In the genomic region with DNA sequence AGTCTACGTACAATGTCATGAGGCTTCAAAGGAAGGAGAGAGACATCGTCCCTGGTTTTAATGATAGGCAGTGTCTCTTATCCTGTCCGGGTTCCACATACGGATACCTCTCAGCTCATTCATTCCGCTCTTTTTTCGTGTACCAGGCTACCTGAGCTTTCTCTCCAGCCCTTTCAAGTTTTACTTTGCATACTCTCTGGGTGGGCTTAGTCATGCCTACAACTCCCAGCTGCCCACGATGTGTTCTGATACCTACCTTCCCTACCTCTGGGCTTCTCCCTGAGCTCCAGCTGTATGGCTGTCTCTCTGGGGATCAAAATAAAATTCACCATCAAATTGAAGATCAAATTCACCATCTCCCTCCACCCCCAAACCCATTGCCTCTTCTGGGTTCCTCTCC, we compare ENCODE assay signal across 15 cellular contexts.
A peak's percentile ranks its signal among the peaks of the same experiment; 100 is the strongest.
DNase-seq lines count a peak whose midpoint lies in the region; ATAC-seq, FAIRE-seq and TF ChIP-seq lines count a peak whose summit lies in the region.
"Had no signal": no experiment of that assay in that cellular context is flagged by ENCODE, and none has a peak within 500 bp of the region (broad histone marks: within the 10 kb centered on the region; RNA-seq: fewer than 3 reads in every experiment).

No MANE protein-coding gene starts in this region.

- H3K4me3 ChIP-seq in HUES48 (ENCODE audit: low read depth, low read length) (peak overlapping the region; percentile 29; the same call in 1 of the 2 replicates), endodermal cell (ENCODE audit: low read length) (no peak overlapping the region), iPS-20b (ENCODE audit: low read length) (peak overlapping the region; percentile 42; the same call in 1 of the 2 replicates), right atrium auricular region (no peak overlapping the region), kidney (ENCODE audit: low read length in 2 of 2) (no peak overlapping the region)
- H3K4me3 ChIP-seq: BLaER1, GM23248, K562 had no signal

- H3K9me3 Mint-ChIP-seq in endodermal cell = peaks cover 4% of the 10 kb centered on the region
- H3K9me3 Mint-ChIP-seq in activated naive CD4-positive, alpha-beta T cell treated with anti-CD3 and anti-CD28 coated beads, Interleukin-2, amount 50 U/mL, for 72 hours = peaks cover 3 to 4% of the 10 kb centered on the region in 2 donors

- intact Hi-C loops in kidney (cut with DNase I) = no loop called here

- H3K36me3 ChIP-seq in HUES48 (ENCODE audit: control insufficient read depth, insufficient read depth, low read length) (no peaks in the 10 kb centered on the region), endodermal cell (ENCODE audit: control insufficient read depth, insufficient read depth, low read length) (no peaks in the 10 kb centered on the region), iPS-20b (ENCODE audit: insufficient read depth, low read depth, low read length) (no peaks in the 10 kb centered on the region), right atrium auricular region (no peaks in the 10 kb centered on the region), kidney (ENCODE audit: control insufficient read depth in 1 of 2, insufficient read depth in 2 of 2, low read length in 2 of 2) (no peaks in the 10 kb centered on the region)
- H3K36me3 ChIP-seq: BLaER1 had no signal

- H3K27ac ChIP-seq in HUES48 (ENCODE audit: low read depth, low read length) (peak overlapping the region; percentile 96), endodermal cell (ENCODE audit: low read depth, low read length) (no peak overlapping the region), iPS-20b (ENCODE audit: low read length) (no peak overlapping the region), right atrium auricular region (no peak overlapping the region), kidney (ENCODE audit: low read depth in 2 of 2, low read length in 2 of 2) (no peak overlapping the region)
- H3K27ac ChIP-seq: BLaER1, GM23248 had no signal

- no peak for ATAC-seq in activated naive CD4-positive, alpha-beta T cell treated with anti-CD3 and anti-CD28 coated beads, Interleukin-2, amount 50 U/mL, for 72 hours
- ATAC-seq: K562 had no signal

- H3K27ac Mint-ChIP-seq in endodermal cell = no peak overlapping the region
- no peak overlapping the region for H3K27ac Mint-ChIP-seq in activated naive CD4-positive, alpha-beta T cell treated with anti-CD3 and anti-CD28 coated beads, Interleukin-2, amount 50 U/mL, for 72 hours
- H3K27ac Mint-ChIP-seq: CD8-positive, alpha-beta memory T cell; HFFc6 had no signal

- H3K4me1 Mint-ChIP-seq in endodermal cell = peaks cover 26% of the 10 kb centered on the region
- H3K4me1 Mint-ChIP-seq: CD8-positive, alpha-beta memory T cell had no signal

- DNase-seq in endodermal cell (peak; percentile 63), right atrium auricular region (ENCODE audit: low spot score) (no peak), kidney (no peak), DMS79 (lab: John Stamatoyannopoulos, UW) (no peak)
- DNase-seq in activated naive CD4-positive, alpha-beta T cell treated with anti-CD3 and anti-CD28 coated beads, Interleukin-2, amount 50 U/mL, for 72 hours (ENCODE audit: low spot score in 2 of 2) = no peak
- DNase-seq: AML-193; Caco-2; CD8-positive, alpha-beta memory T cell; GM23248; HCEC 1CT; HFFc6 had no signal

- H3K9me3 ChIP-seq in HUES48 (ENCODE audit: control insufficient read depth, insufficient read depth, low read length) (no peaks in the 10 kb centered on the region), endodermal cell (ENCODE audit: control insufficient read depth, low read length) (no peaks in the 10 kb centered on the region), iPS-20b (ENCODE audit: insufficient read depth, low read depth, low read length) (no peaks in the 10 kb centered on the region), right atrium auricular region (no peaks in the 10 kb centered on the region), kidney (ENCODE audit: control insufficient read depth in 1 of 2, low read length in 2 of 2) (no peaks in the 10 kb centered on the region)
- H3K9me3 ChIP-seq: BLaER1, Caco-2 had no signal

- H3K27me3 ChIP-seq in HUES48 (ENCODE audit: control insufficient read depth, insufficient read depth, low read length) (peaks cover 7% of the 10 kb centered on the region), endodermal cell (ENCODE audit: control insufficient read depth, insufficient read depth, low read length, poor library complexity, severe bottlenecking) (peaks cover 31% of the 10 kb centered on the region), iPS-20b (ENCODE audit: insufficient read depth, low read length) (peaks cover 35% of the 10 kb centered on the region), right atrium auricular region (no peaks in the 10 kb centered on the region)
- H3K27me3 ChIP-seq: BLaER1 had no signal

- no peaks in the 10 kb centered on the region for H3K36me3 Mint-ChIP-seq in endodermal cell (ENCODE audit: low read depth)
- no peaks in the 10 kb centered on the region for H3K36me3 Mint-ChIP-seq in activated naive CD4-positive, alpha-beta T cell treated with anti-CD3 and anti-CD28 coated beads, Interleukin-2, amount 50 U/mL, for 72 hours
- H3K36me3 Mint-ChIP-seq: CD8-positive, alpha-beta memory T cell had no signal

- WGBS in endodermal cell (ENCODE audit: insufficient coverage in 1 of 2, insufficient read length in 1 of 2), 2 experiments = 37 to 51% methylated on average over 6 to 7 of the region's 7 CpGs

- peaks cover 51% of the 10 kb centered on the region for H3K27me3 Mint-ChIP-seq in endodermal cell (ENCODE audit: insufficient read depth)

- no peak for FAIRE-seq in kidney (lab: Jason Lieb, UNC)
- FAIRE-seq: K562 had no signal

- H3K4me1 ChIP-seq in HUES48 (ENCODE audit: control insufficient read depth, insufficient read depth, low read length) (peaks cover 30% of the 10 kb centered on the region), endodermal cell (ENCODE audit: control insufficient read depth, insufficient read depth, low read length) (no peaks in the 10 kb centered on the region), iPS-20b (ENCODE audit: insufficient read depth, low read length) (peaks cover 26% of the 10 kb centered on the region; the same call in 1 of the 2 replicates), right atrium auricular region (no peaks in the 10 kb centered on the region), kidney (ENCODE audit: control insufficient read depth in 1 of 2, insufficient read depth in 1 of 2, low read depth in 1 of 2, low read length in 2 of 2) (no peaks in the 10 kb centered on the region)
- H3K4me1 ChIP-seq: BLaER1, Caco-2 had no signal

- H3K9ac ChIP-seq in HUES48 (ENCODE audit: low read depth, low read length) (no peak overlapping the region), endodermal cell (ENCODE audit: extremely low read depth, low read length, poor library complexity, severe bottlenecking) (no peak overlapping the region), iPS-20b (ENCODE audit: low read depth, low read length) (peak overlapping the region; percentile 57; the same call in 1 of the 2 replicates), kidney (ENCODE audit: low read length in 2 of 2) (no peak overlapping the region)
- H3K9ac ChIP-seq: BLaER1, GM23248 had no signal

- TF ChIP-seq CTCF in endodermal cell (conservative IDR thresholded peaks at IDR 0.05) = no peak
- TF ChIP-seq CTCF in right atrium auricular region (IDR thresholded peaks at IDR 0.05) = no peak
- TF ChIP-seq CTCF in kidney (IDR thresholded peaks at IDR 0.05; ENCODE audit: borderline replicate concordance, extremely low read depth, insufficient read depth) = no peak

- H3K4me3 Mint-ChIP-seq in endodermal cell = no peak overlapping the region
- H3K4me3 Mint-ChIP-seq: CD8-positive, alpha-beta memory T cell; HFFc6 had no signal

Comparison
In these comparisons a context has a peak if more than half of its experiments do, and no peak if none do; other contexts are left out.
1. H3K4me3 ChIP-seq: peak in HUES48 (single experiment) and iPS-20b (single experiment); none in endodermal cell (single experiment), right atrium auricular region (0 of 2) and kidney (0 of 2).